ENCODE assay signal across 17 cellular contexts in genomic region chr22:29006346-29006745, GRCh38. TPM values are rescaled to one million over a fixed set of nuclear protein-coding genes. Genes with fewer than 3 reads are reported as not detected.
DNase-seq lines count a peak whose midpoint lies in the region; ATAC-seq and TF ChIP-seq lines count a peak whose summit lies in the region.
"Had no signal": no experiment of that assay in that cellular context is flagged by ENCODE, and none has a peak within 500 bp of the region (broad histone marks: within the 10 kb centered on the region; RNA-seq: fewer than 3 reads in every experiment).

No MANE protein-coding gene starts in this region.

- no peak for TF ChIP-seq POLR2A in HCT116 (IDR thresholded peaks at IDR 0.05; ENCODE audit: borderline replicate concordance, extremely low read depth, insufficient read depth, insufficient read length)

- H3K36me3 Mint-ChIP-seq in nephron (ENCODE audit: low read depth) (peaks cover 13% of the 10 kb centered on the region), type B pancreatic cell (peaks cover 16% of the 10 kb centered on the region)
- H3K36me3 Mint-ChIP-seq: CD4-positive, alpha-beta memory T cell; IgD-negative memory B cell had no signal

- CTCF ChIA-PET in HCT116 (lab: Charles Lee) = no interaction called here

- ATAC-seq in HCT116 = no peak

- H3K4me1 ChIP-seq in HCT116 (ENCODE audit: control insufficient read depth in 1 of 2, insufficient read depth in 2 of 2, low read length in 2 of 2) = peaks cover 56 to 57% of the 10 kb centered on the region in 2 experiments

- H3K27me3 Mint-ChIP-seq in nephron (ENCODE audit: low read depth) (peaks cover 7% of the 10 kb centered on the region), type B pancreatic cell (no peaks in the 10 kb centered on the region)

- TF ChIP-seq RAD21 in HCT116 (IDR thresholded peaks at IDR 0.05; ENCODE audit: low read depth) = no peak

- RAD21 ChIA-PET in HCT116 (lab: Charles Lee; ENCODE audit: low non-redundant PET in 1 of 2, low total read pairs in 2 of 2, uncharacterized antibody in 2 of 2, unreplicated experiment in 2 of 2) = no interaction called here

- H3K4me1 Mint-ChIP-seq in nephron (peaks cover 67% of the 10 kb centered on the region), type B pancreatic cell (ENCODE audit: unreplicated experiment) (peaks cover 55% of the 10 kb centered on the region)
- H3K4me1 Mint-ChIP-seq: CD4-positive, alpha-beta memory T cell; IgD-negative memory B cell had no signal

- no peak overlapping the region for H3K4me2 ChIP-seq in HCT116 (ENCODE audit: low read length)

- DNase-seq in HCT116 (ENCODE audit: low read depth, low spot score) (no peak), caudate nucleus (lab: John Stamatoyannopoulos, UW) (no peak), type B pancreatic cell (ENCODE audit: extremely low spot score, unreplicated experiment) (no peak), NCI-H2029 (lab: John Stamatoyannopoulos, UW) (no peak), ACHN (no peak)
- DNase-seq in effector CD4-positive, alpha-beta T cell = no peak
- DNase-seq: BE2C; CD4-positive, alpha-beta memory T cell; DMS153; DND-41; GDM1; HCEC 1CT had no signal

- no peak overlapping the region for H3K4me3 ChIP-seq in HCT116 (replicated peaks in 1 of 2; ENCODE audit: low read depth in 1 of 2, low read length in 2 of 2)

- H3K27ac ChIP-seq in HCT116 (ENCODE audit: low read depth, low read length) = peak overlapping the region; percentile 25; the same call in 1 of the 2 replicates
- peak overlapping the region; percentile 33 for H3K27ac ChIP-seq in caudate nucleus (ENCODE audit: low read depth, low read length)
- H3K27ac ChIP-seq: C4-2B had no signal

- 0 out of 4 replicates have a peak, but pooled peaks cover 0 to 4% of the 10 kb centered on the region in 2 experiments for H3K36me3 ChIP-seq in HCT116 (ENCODE audit: control insufficient read depth in 1 of 2, insufficient read depth in 2 of 2, low read length in 2 of 2)
- H3K36me3 ChIP-seq: BE2C had no signal

- H2AFZ ChIP-seq in HCT116 (ENCODE audit: low read depth, low read length, poor library complexity, severe bottlenecking) = no peak overlapping the region

- H3K9ac ChIP-seq in HCT116 (ENCODE audit: low read length) = no peak overlapping the region

- peak overlapping the region; percentile 78 to 94 (median 78) for H3K27ac Mint-ChIP-seq in nephron
- peak overlapping the region; percentile 87 for H3K27ac Mint-ChIP-seq in type B pancreatic cell
- H3K27ac Mint-ChIP-seq: IgD-negative memory B cell had no signal

- peaks cover 18% of the 10 kb centered on the region; the same call in 1 of the 2 replicates for H3K79me2 ChIP-seq in HCT116 (ENCODE audit: insufficient read depth, low read length)

- BruUV-seq in HCT116 (replicated peaks; lab: Mats Ljungman, UMichigan) = no TSS peak

- intact Hi-C loops in HCT116 (cut with micrococcal nuclease) = no loop called here

- H3K9me2 ChIP-seq in HCT116 (ENCODE audit: insufficient read depth) = no peaks in the 10 kb centered on the region

- no peaks in the 10 kb centered on the region for H3K9me3 ChIP-seq in HCT116 (ENCODE audit: control insufficient read depth in 1 of 2, insufficient read depth in 1 of 2, low read depth in 1 of 2, low read length in 2 of 2)
- H3K9me3 ChIP-seq: BE2C had no signal

- no peak overlapping the region for H3K4me3 Mint-ChIP-seq in nephron
- H3K4me3 Mint-ChIP-seq in type B pancreatic cell = peak overlapping the region; percentile 59
- H3K4me3 Mint-ChIP-seq: CD4-positive, alpha-beta memory T cell; IgD-negative memory B cell had no signal

- no peaks in the 10 kb centered on the region for H3K9me3 Mint-ChIP-seq in nephron
- H3K9me3 Mint-ChIP-seq in type B pancreatic cell = no peaks in the 10 kb centered on the region
- H3K9me3 Mint-ChIP-seq: IgD-negative memory B cell had no signal

- POLR2A ChIA-PET in HCT116 (lab: Charles Lee) = interaction anchor here (0.7 kb wide), 1 partner anchor 157 kb away, joined by 4 read pairs; no protein-coding TSS in a partner anchor

- H3K27me3 ChIP-seq in HCT116 (ENCODE audit: insufficient read depth, low read length) = no peaks in the 10 kb centered on the region
- H3K27me3 ChIP-seq: BE2C had no signal

- no peaks in the 10 kb centered on the region for H4K20me1 ChIP-seq in HCT116 (ENCODE audit: insufficient read depth)

- TF ChIP-seq CTCF in HCT116 (IDR thresholded peaks at IDR 0.05 in 2 of 3, conservative IDR thresholded peaks at IDR 0.05 in 1 of 3; ENCODE audit: borderline replicate concordance in 1 of 3, insufficient read depth in 1 of 3, low read depth in 2 of 3, low read length in 2 of 3) (no peak), nephron (IDR thresholded peaks at IDR 0.05; ENCODE audit: unreplicated experiment in 3 of 3) (no peak), type B pancreatic cell (conservative IDR thresholded peaks at IDR 0.05) (no peak)

- in situ Hi-C loops in ACHN (cut with HindIII; ENCODE audit: low pct_ligation_motif_present, low pct_unique_long_range_greater_than_20kb, low sequenced_read_pairs) = no loop called here

TF ChIP-seq in HCT116, 20 proteins besides CTCF, POLR2A, EP300 and RAD21:
- TF ChIP-seq MAX (IDR thresholded peaks at IDR 0.05) = no peak

RNA-seq across cellular contexts. Expression of gene C22orf31, which starts 55.3 kb away (rescaled TPM):
- not detected for total RNA-seq in HCT116 (2021; ENCODE audit: unreplicated experiment)
- not detected in 2 replicates for polyA plus RNA-seq in HCT116 (2012)
- 0.63 TPM in 1 of 2 replicates, not detected in the other for total RNA-seq in type B pancreatic cell (ENCODE audit: low replicate concordance)
- total RNA-seq: CD4-positive, alpha-beta memory T cell; H4; HT1080 had no signal
- polyA plus RNA-seq: CD4-positive, alpha-beta memory T cell; IgD-negative memory B cell had no signal
